32 cellular contexts compared by ENCODE assay signal in the genomic region with DNA sequence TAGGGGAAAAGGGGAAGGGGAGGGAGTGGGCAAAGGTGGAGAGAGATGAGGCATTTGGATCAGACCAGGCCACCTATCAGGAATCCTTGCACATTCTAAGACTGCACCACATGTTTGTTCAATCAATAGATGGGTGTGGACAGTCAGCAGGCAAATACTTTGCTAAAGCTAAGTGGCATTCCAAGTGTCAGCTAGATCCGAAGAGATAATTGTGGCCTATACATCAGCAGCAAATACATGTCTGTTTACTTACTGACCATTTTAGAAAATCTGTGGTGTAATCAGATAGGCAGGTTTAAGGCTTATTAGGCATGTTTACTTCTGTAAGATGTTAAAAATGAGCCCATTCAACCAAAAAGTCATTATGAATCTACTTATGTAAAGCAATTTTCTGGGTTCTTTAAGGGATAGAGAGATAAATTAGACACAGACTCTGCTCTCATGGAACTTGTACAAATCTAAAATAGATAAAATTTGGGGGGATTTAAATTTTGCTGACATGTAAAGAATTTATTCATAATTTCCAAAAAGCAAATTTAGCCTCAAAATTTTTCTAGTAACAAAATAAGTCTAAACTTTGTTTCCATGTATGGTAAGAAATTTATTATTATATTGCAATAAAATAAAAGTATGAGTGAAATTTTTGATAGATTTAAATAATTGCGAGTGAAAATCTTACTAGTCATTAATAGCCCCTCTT.
DNase-seq lines count a peak whose midpoint lies in the region; ATAC-seq, FAIRE-seq and TF ChIP-seq lines count a peak whose summit lies in the region.
"Had no signal": no experiment of that assay in that cellular context is flagged by ENCODE, and none has a peak within 500 bp of the region (broad histone marks: within the 10 kb centered on the region; RNA-seq: fewer than 3 reads in every experiment).

No MANE protein-coding gene starts in this region.

- H3K9me3 Mint-ChIP-seq in mesothelial cell of epicardium: no peaks in the 10 kb centered on the region
- H3K9me3 Mint-ChIP-seq in activated naive CD8-positive, alpha-beta T cell treated with anti-CD3 and anti-CD28 coated beads, Interleukin-2, amount 50 U/mL, for 24 hours: no peaks in the 10 kb centered on the region
- H3K9me3 Mint-ChIP-seq: endodermal cell; stimulated activated memory B cell treated with anti-CD40 and anti-IgM and Interleukin-4, amounts not matched to agents 10 μg/mL and 1 μg/mL and 100 μg/mL, for 72 hours had no signal

- H3K4me3 Mint-ChIP-seq in mesothelial cell of epicardium: no peak overlapping the region
- H3K4me3 Mint-ChIP-seq in activated naive CD8-positive, alpha-beta T cell treated with anti-CD3 and anti-CD28 coated beads, Interleukin-2, amount 50 U/mL, for 24 hours: no peak overlapping the region
- H3K4me3 Mint-ChIP-seq: activated CD4-positive, alpha-beta T cell treated with anti-CD3 and anti-CD28 coated beads for 36 hours; activated CD8-positive, alpha-beta T cell treated with anti-CD3 and anti-CD28 coated beads, Interleukin-2, amount 10 ng/mL, durations not matched to agents 7 days and 5 days; endodermal cell; naive B cell; stimulated activated memory B cell treated with anti-CD40 and anti-IgM and Interleukin-4, amounts not matched to agents 10 μg/mL and 1 μg/mL and 100 μg/mL, for 72 hours had no signal

- no peak for ATAC-seq in GM19395 (IDR thresholded peaks at IDR 0.05; ENCODE audit: unreplicated experiment)
- no peak for ATAC-seq in activated naive CD8-positive, alpha-beta T cell treated with anti-CD3 and anti-CD28 coated beads, Interleukin-2, amount 50 U/mL, for 24 hours
- ATAC-seq: activated CD4-positive, alpha-beta T cell treated with anti-CD3 and anti-CD28 coated beads for 36 hours; activated CD8-positive, alpha-beta T cell treated with anti-CD3 and anti-CD28 coated beads, Interleukin-2, amount 10 ng/mL, durations not matched to agents 7 days and 5 days; esophagus mucosa; foreskin keratinocyte; heart left ventricle; stimulated activated memory B cell treated with anti-CD40 and anti-IgM and Interleukin-4, amounts not matched to agents 10 μg/mL and 1 μg/mL and 100 μg/mL, for 72 hours had no signal

- peaks cover 60% of the 10 kb centered on the region for H3K4me1 Mint-ChIP-seq in mesothelial cell of epicardium
- no peaks in the 10 kb centered on the region for H3K4me1 Mint-ChIP-seq in activated naive CD8-positive, alpha-beta T cell treated with anti-CD3 and anti-CD28 coated beads, Interleukin-2, amount 50 U/mL, for 24 hours
- H3K4me1 Mint-ChIP-seq: activated CD4-positive, alpha-beta T cell treated with anti-CD3 and anti-CD28 coated beads for 36 hours; naive B cell; stimulated activated memory B cell treated with anti-CD40 and anti-IgM and Interleukin-4, amounts not matched to agents 10 μg/mL and 1 μg/mL and 100 μg/mL, for 72 hours had no signal

- TF ChIP-seq POLR2A in GM12892 (IDR thresholded peaks at IDR 0.05; ENCODE audit: low read depth, low read length): no peak

- no peak for DNase-seq in GM12892 (ENCODE audit: insufficient read length)
- peak; percentile 29 to 71 (median 30) for DNase-seq in NCI-H1417 (lab: John Stamatoyannopoulos, UW)
- peak; percentile 86 for DNase-seq in NCI-H748 (lab: John Stamatoyannopoulos, UW; ENCODE audit: unreplicated experiment)
- DNase-seq in mesothelial cell of epicardium (ENCODE audit: low spot score in 2 of 2, unreplicated experiment in 2 of 2): no peak
- no peak for DNase-seq in SW480 (ENCODE audit: low spot score)
- DNase-seq in activated naive CD8-positive, alpha-beta T cell treated with anti-CD3 and anti-CD28 coated beads, Interleukin-2, amount 50 U/mL, for 24 hours: no peak
- DNase-seq: activated CD4-positive, alpha-beta T cell treated with anti-CD3 and anti-CD28 coated beads for 36 hours; activated CD8-positive, alpha-beta T cell treated with anti-CD3 and anti-CD28 coated beads, Interleukin-2, amount 10 ng/mL, durations not matched to agents 7 days and 5 days; activated naive CD4-positive, alpha-beta T cell treated with anti-CD3 and anti-CD28 coated beads, Interleukin-2, amount 50 U/mL, for 16 hours; amniotic stem cell; brain microvascular endothelial cell; cerebellar nuclear complex; dermis blood vessel endothelial cell; DMS79; endodermal cell; foreskin keratinocyte; heart left ventricle; KBM-7; kidney; naive B cell; NCI-H1092 treated with DMSO at 0.1 percent for 48 hours; NCI-H2171; sigmoid colon; SJCRH30; stimulated activated CD4-positive, alpha-beta T cell treated with anti-CD3 and anti-CD28 coated beads, Interleukin-15, amount 100 ng/mL, for 24 hours; SW 1271; T1000; transverse colon had no signal

- peaks cover 20% of the 10 kb centered on the region for H3K36me3 Mint-ChIP-seq in mesothelial cell of epicardium
- no peaks in the 10 kb centered on the region for H3K36me3 Mint-ChIP-seq in activated naive CD8-positive, alpha-beta T cell treated with anti-CD3 and anti-CD28 coated beads, Interleukin-2, amount 50 U/mL, for 24 hours (ENCODE audit: low read depth)
- H3K36me3 Mint-ChIP-seq: naive B cell; stimulated activated memory B cell treated with anti-CD40 and anti-IgM and Interleukin-4, amounts not matched to agents 10 μg/mL and 1 μg/mL and 100 μg/mL, for 72 hours had no signal

- peak; percentile 48 for FAIRE-seq in GM12892 (lab: Jason Lieb, UNC)
- FAIRE-seq: G401.6, kidney had no signal

- H3K27me3 Mint-ChIP-seq in mesothelial cell of epicardium (ENCODE audit: low read depth): no peaks in the 10 kb centered on the region
- peaks cover 3% of the 10 kb centered on the region for H3K27me3 Mint-ChIP-seq in activated naive CD8-positive, alpha-beta T cell treated with anti-CD3 and anti-CD28 coated beads, Interleukin-2, amount 50 U/mL, for 24 hours

- H3K27ac Mint-ChIP-seq in mesothelial cell of epicardium: peak overlapping the region; percentile 78
- no peak overlapping the region for H3K27ac Mint-ChIP-seq in activated naive CD8-positive, alpha-beta T cell treated with anti-CD3 and anti-CD28 coated beads, Interleukin-2, amount 50 U/mL, for 24 hours
- H3K27ac Mint-ChIP-seq: activated CD4-positive, alpha-beta T cell treated with anti-CD3 and anti-CD28 coated beads for 36 hours; activated CD8-positive, alpha-beta T cell treated with anti-CD3 and anti-CD28 coated beads, Interleukin-2, amount 10 ng/mL, durations not matched to agents 7 days and 5 days; endodermal cell; naive B cell; stimulated activated memory B cell treated with anti-CD40 and anti-IgM and Interleukin-4, amounts not matched to agents 10 μg/mL and 1 μg/mL and 100 μg/mL, for 72 hours had no signal

- TF ChIP-seq CTCF in mesothelial cell of epicardium (IDR thresholded peaks at IDR 0.05; ENCODE audit: unreplicated experiment): no peak

Comparison
In these comparisons a context has a peak if more than half of its experiments do, and no peak if none do; other contexts are left out.
1. DNase-seq: peak in NCI-H1417 (3 of 3) and NCI-H748 (single experiment); none in GM12892 (single experiment), mesothelial cell of epicardium (0 of 2), SW480 (single experiment) and activated naive CD8-positive, alpha-beta T cell treated with anti-CD3 and anti-CD28 coated beads, Interleukin-2, amount 50 U/mL, for 24 hours (single experiment).